Comparison of ENCODE assay signal across 8 cellular contexts in the genomic region with DNA sequence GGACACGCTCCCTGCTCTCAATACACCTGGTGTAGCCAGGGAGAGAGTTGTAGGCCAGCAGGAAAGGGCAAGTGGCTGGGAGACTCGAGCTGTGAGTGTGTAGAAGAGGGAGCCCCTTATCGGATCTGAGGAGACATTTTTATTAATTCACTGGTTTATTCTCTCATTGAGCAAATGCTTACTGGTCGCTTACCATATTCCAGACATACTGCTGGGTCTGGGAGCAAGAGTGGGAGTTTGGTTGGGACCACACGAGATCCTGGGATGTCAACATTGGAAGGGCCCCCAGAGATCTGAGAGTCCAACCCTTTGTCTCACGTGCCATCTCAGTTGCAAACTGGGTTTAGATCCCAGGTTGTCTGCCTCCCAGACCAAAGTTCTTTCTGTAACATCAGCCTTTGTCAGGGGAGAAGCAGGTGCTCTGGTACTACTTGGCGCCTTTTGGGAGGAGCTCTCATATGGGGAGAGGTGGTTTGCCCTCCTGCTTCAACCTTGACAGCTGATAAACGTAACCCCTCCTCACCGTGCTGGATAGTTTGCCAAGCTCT. TPM values are rescaled to one million over a fixed set of nuclear protein-coding genes. Genes with fewer than 3 reads are reported as not detected.
DNase-seq lines count a peak whose midpoint lies in the region; ATAC-seq and TF ChIP-seq lines count a peak whose summit lies in the region.

No MANE protein-coding gene starts in this region.

- CTCF ChIA-PET in T-cell (lab: Charles Lee): interaction anchor here (0.7 to 1.5 kb wide), 6 partner anchors 9 to 340 kb away, joined by 3 to 5 read pairs (median 4); no protein-coding TSS in a partner anchor

- H3K4me3 Mint-ChIP-seq in T-cell: peak overlapping the region; percentile 91 to 95 (median 92)

- no peak for TF ChIP-seq CTCF in fibroblast of the aortic adventitia (IDR thresholded peaks at IDR 0.05; ENCODE audit: insufficient read depth, low read length)

- no peaks in the 10 kb centered on the region for H3K27me3 ChIP-seq in skeletal muscle satellite cell (ENCODE audit: control insufficient read depth, insufficient read depth, low read length)

- H3K36me3 ChIP-seq in skeletal muscle satellite cell (ENCODE audit: insufficient read depth, low read length): peaks cover 28% of the 10 kb centered on the region

- H3K4me1 Mint-ChIP-seq in T-cell: peaks cover 55 to 59% (median 55%) of the 10 kb centered on the region in 3 donors

- ATAC-seq in GM21528 (IDR thresholded peaks at IDR 0.05; ENCODE audit: low FRiP score, unreplicated experiment) (peak; percentile 13), T-cell (replicated peaks in 1 of 4) (no peak), HG03469 (IDR thresholded peaks at IDR 0.05; ENCODE audit: unreplicated experiment) (no peak), HG02938 (IDR thresholded peaks at IDR 0.05; ENCODE audit: unreplicated experiment) (no peak)

- H3K4me3 ChIP-seq in fibroblast of the aortic adventitia (ENCODE audit: low read depth, low read length): peak overlapping the region; percentile 100
- peak overlapping the region; percentile 98 for H3K4me3 ChIP-seq in skeletal muscle satellite cell (ENCODE audit: low read length)

- peaks cover 24% of the 10 kb centered on the region for H3K36me3 Mint-ChIP-seq in T-cell

- H3K27ac Mint-ChIP-seq in T-cell: peak overlapping the region; percentile 93 to 95

- POLR2A ChIA-PET in T-cell (lab: Charles Lee): no interaction called here

- peak overlapping the region; percentile 90 for H3K4me2 ChIP-seq in skeletal muscle satellite cell (ENCODE audit: low read length)

- H3K9ac ChIP-seq in skeletal muscle satellite cell (ENCODE audit: low read depth, low read length): peak overlapping the region; percentile 100

- H3K4me1 ChIP-seq in skeletal muscle satellite cell (ENCODE audit: control insufficient read depth, insufficient read depth, low read length): peaks cover 25% of the 10 kb centered on the region

- peaks cover 3 to 12% of the 10 kb centered on the region in 2 donors for H3K27me3 Mint-ChIP-seq in T-cell

- no peak for DNase-seq in T-cell
- no peak for DNase-seq in fibroblast of the aortic adventitia (ENCODE audit: low read depth)
- no peak for DNase-seq in NCI-H446 treated with DMSO at 0.1 percent for 48 hours (lab: John Stamatoyannopoulos, UW)
- DNase-seq in anterior cingulate cortex (lab: John Stamatoyannopoulos, UW): no peak

- H3K9me3 ChIP-seq in skeletal muscle satellite cell (replicated peaks; ENCODE audit: low read length): no peaks in the 10 kb centered on the region

- no peaks in the 10 kb centered on the region for H3K9me3 Mint-ChIP-seq in T-cell

RNA-seq across cellular contexts. Expression of a gene that starts 0.7 kb away (rescaled TPM):
- total RNA-seq in T-cell: 10 to 100 TPM; 25.2 to 48.8 (median 43.7) TPM
- 19.0 and 31.4 TPM in 2 replicates for total RNA-seq in fibroblast of the aortic adventitia (ENCODE audit: low replicate concordance)
- total RNA-seq in skeletal muscle satellite cell (2012; rRNA removed): 22.8 and 27.1 TPM in 2 replicates

RNA-seq across cellular contexts. Expression of a gene that starts 19.2 kb away (rescaled TPM):
- 100 to 1,000 TPM; 169 to 240 (median 199) TPM for total RNA-seq in T-cell
- 0.09 TPM in 1 of 2 replicates, not detected in the other for total RNA-seq in fibroblast of the aortic adventitia (ENCODE audit: low replicate concordance)
- total RNA-seq in skeletal muscle satellite cell (2012; rRNA removed): 0.25 TPM in 1 of 2 replicates, not detected in the other

RNA-seq across cellular contexts. Expression of a gene that starts 44.1 kb away (rescaled TPM):
- 10 to 100 TPM in 3 of 5 donors, 1 to 10 TPM in 2; 7.0 to 31.1 (median 12.8) TPM for total RNA-seq in T-cell
- 13.0 and 18.2 TPM in 2 replicates for total RNA-seq in fibroblast of the aortic adventitia (ENCODE audit: low replicate concordance)
- 19.3 and 27.1 TPM in 2 replicates for total RNA-seq in skeletal muscle satellite cell (2012; rRNA removed)

RNA-seq across cellular contexts. Expression of a gene that starts 52.0 kb away (rescaled TPM):
- total RNA-seq in T-cell (under 1 TPM in 3 of 5 donors, not detected in 2; 0.26 to 0.44 (median 0.38) TPM), fibroblast of the aortic adventitia (ENCODE audit: low replicate concordance) (not detected in 2 replicates)
- not detected in 2 replicates for total RNA-seq in skeletal muscle satellite cell (2012; rRNA removed)

Comparison
In these comparisons a context has a peak if more than half of its experiments do, and no peak if none do; other contexts are left out.
1. RNA of a gene that starts 19.2 kb away (total RNA-seq): 169 to 240 TPM in T-cell; 0.09 TPM in fibroblast of the aortic adventitia; every median in the first group is over 100 times any median in the second.